ENCODE assay signal across 8 cellular contexts in genomic region chr4:112348488-112349158, GRCh38. TPM values are rescaled to one million over a fixed set of nuclear protein-coding genes. Genes with fewer than 3 reads are reported as not detected.
DNase-seq lines count a peak whose midpoint lies in the region; ATAC-seq and TF ChIP-seq lines count a peak whose summit lies in the region.

No MANE protein-coding gene starts in this region.

- 60 to 71% methylated on average over 11 of the region's 11 CpGs for WGBS in lower leg skin, 2 donors

- H3K27ac ChIP-seq in caudate nucleus (ENCODE audit: low read depth, low read length) = no peak overlapping the region
- H3K27ac ChIP-seq in coronary artery = no peak overlapping the region

- no peak for TF ChIP-seq POLR2A in lower leg skin (IDR thresholded peaks at IDR 0.05)

- H3K4me3 ChIP-seq in lower leg skin (ENCODE audit: low read depth, poor library complexity, severe bottlenecking) (no peak overlapping the region), coronary artery (no peak overlapping the region)

- intact Hi-C loops in lower leg skin (cut with DNase I; ENCODE audit: low total_unique reads) = no loop called here

- no peak for ATAC-seq in GM18502 (IDR thresholded peaks at IDR 0.05; ENCODE audit: poor library complexity, unreplicated experiment)

- DNase-seq in DMS153 treated with DMSO at 0.1 percent for 48 hours (lab: John Stamatoyannopoulos, UW; ENCODE audit: unreplicated experiment) = peak; percentile 78
- DNase-seq in NCI-H2107 treated with DMSO at 0.1 percent for 48 hours (lab: John Stamatoyannopoulos, UW; ENCODE audit: unreplicated experiment) = peak; percentile 28
- peak in 43 of 61 donors; percentile 2 to 65 (median 24) for DNase-seq in caudate nucleus (lab: John Stamatoyannopoulos, UW)
- DNase-seq in lower leg skin (ENCODE audit: low spot score in 2 of 2) = peak; percentile 42 to 90
- DNase-seq in coronary artery (ENCODE audit: low spot score) = no peak
- no peak for DNase-seq in SW480 (ENCODE audit: low spot score)
- DNase-seq in AML-193 (lab: John Stamatoyannopoulos, UW) = no peak

- no peak for TF ChIP-seq CTCF in lower leg skin (IDR thresholded peaks at IDR 0.05)
- no peak for TF ChIP-seq CTCF in coronary artery (IDR thresholded peaks at IDR 0.05)

RNA-seq across cellular contexts. Expression of gene ALPK1, which starts 51.5 kb away (rescaled TPM):
- 10 to 100 TPM; 15.9 to 24.0 (median 19.7) TPM for total RNA-seq in lower leg skin

Comparison
In these comparisons a context has a peak if more than half of its experiments do, and no peak if none do; other contexts are left out.
1. DNase-seq: peak in DMS153 treated with DMSO at 0.1 percent for 48 hours (single experiment), NCI-H2107 treated with DMSO at 0.1 percent for 48 hours (single experiment), caudate nucleus (43 of 61) and lower leg skin (2 of 2); none in coronary artery (single experiment), SW480 (single experiment) and AML-193 (0 of 2).